In the genomic region with DNA sequence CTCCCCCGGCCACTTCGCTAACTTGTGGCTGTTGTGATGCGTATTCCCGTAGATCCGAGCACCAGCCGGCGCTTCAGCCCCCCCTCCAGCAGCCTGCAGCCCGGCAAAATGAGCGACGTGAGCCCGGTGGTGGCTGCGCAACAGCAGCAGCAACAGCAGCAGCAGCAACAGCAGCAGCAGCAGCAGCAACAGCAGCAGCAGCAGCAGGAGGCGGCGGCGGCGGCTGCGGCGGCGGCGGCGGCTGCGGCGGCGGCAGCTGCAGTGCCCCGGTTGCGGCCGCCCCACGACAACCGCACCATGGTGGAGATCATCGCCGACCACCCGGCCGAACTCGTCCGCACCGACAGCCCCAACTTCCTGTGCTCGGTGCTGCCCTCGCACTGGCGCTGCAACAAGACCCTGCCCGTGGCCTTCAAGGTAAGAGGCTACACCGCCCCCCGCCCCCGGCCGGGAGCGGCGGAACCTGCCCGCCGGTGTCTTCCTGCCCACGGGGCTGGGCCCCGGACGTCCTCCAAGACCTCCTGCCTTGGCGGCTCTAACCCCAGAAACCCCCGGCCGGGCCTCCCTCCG, we compare ENCODE assay signal across 1 cellular context.
A peak's percentile ranks its signal among the peaks of the same experiment; 100 is the strongest.
TF ChIP-seq lines count a peak whose summit lies in the region.

No MANE protein-coding gene starts in this region.

TF ChIP-seq in endothelial cell of umbilical vein, 7 proteins besides CTCF, POLR2A, EP300 and RAD21:
- peak; percentile 78 for TF ChIP-seq EZH2 (IDR thresholded peaks at IDR 0.05; ENCODE audit: borderline replicate concordance, low read depth, low read length, severe bottlenecking)
- no peak for TF ChIP-seq POLR2AphosphoS5 (IDR thresholded peaks at IDR 0.05; ENCODE audit: insufficient read depth, low read depth, low read length)
TF ChIP-seq in endothelial cell of umbilical vein: peak in this region for 1.
